Comparison of ENCODE assay signal across 11 cellular contexts in genomic region chr9:134054891-134055811, GRCh38. TPM values are rescaled to one million over a fixed set of nuclear protein-coding genes. Genes with fewer than 3 reads are reported as not detected.
DNase-seq lines count a peak whose midpoint lies in the region; ATAC-seq and TF ChIP-seq lines count a peak whose summit lies in the region.
"Had no signal": no experiment of that assay in that cellular context is flagged by ENCODE, and none has a peak within 500 bp of the region (broad histone marks: within the 10 kb centered on the region; RNA-seq: fewer than 3 reads in every experiment).

No MANE protein-coding gene starts in this region.

- H3K27ac ChIP-seq in right lobe of liver: peak overlapping the region; percentile 51 to 83 (median 82)
- peak overlapping the region; percentile 42 for H3K27ac ChIP-seq in substantia nigra (ENCODE audit: low read depth, low read length, poor library complexity, severe bottlenecking)

- H3K36me3 ChIP-seq in NT2/D1 (ENCODE audit: insufficient read depth, insufficient read length, low read length): peaks cover 92% of the 10 kb centered on the region
- H3K36me3 ChIP-seq in endocrine pancreas (ENCODE audit: control insufficient read depth, insufficient read depth, low read length): no peaks in the 10 kb centered on the region
- H3K36me3 ChIP-seq in right lobe of liver: peaks cover 0 to 20% (median 2%) of the 10 kb centered on the region in 4 donors

- 52% methylated on average over 6 of the region's 28 CpGs for WGBS in right lobe of liver (ENCODE audit: insufficient coverage, low coverage, low lambda C conversion rate, missing lambda C conversion rate)

- TF ChIP-seq POLR2A in right lobe of liver (IDR thresholded peaks at IDR 0.05): no peak

- DNase-seq in NT2/D1 (ENCODE audit: low read depth, low spot score) (no peak), right lobe of liver (peak; percentile 72 to 88 (median 87)), substantia nigra (lab: John Stamatoyannopoulos, UW) (no peak), foreskin melanocyte (no peak)
- DNase-seq: activated T-cell treated with anti-CD3 and anti-CD28 coated beads, Interleukin-2, amount 50 U/mL, for 72 hours; NCI-H1694 treated with DMSO at 0.1 percent for 48 hours; OCI-M1 had no signal

- ATAC-seq in right lobe of liver (peak; percentile 55 to 71 (median 60)), GM18858 (IDR thresholded peaks at IDR 0.05; ENCODE audit: unreplicated experiment) (no peak), GM19455 (IDR thresholded peaks at IDR 0.05; ENCODE audit: unreplicated experiment) (no peak)
- ATAC-seq: activated T-cell treated with anti-CD3 and anti-CD28 coated beads, Interleukin-2, amount 50 U/mL, for 72 hours had no signal

- no peak overlapping the region for H3K4me3 ChIP-seq in NT2/D1 (ENCODE audit: insufficient read length, low read depth)
- no peak overlapping the region for H3K4me3 ChIP-seq in endocrine pancreas (ENCODE audit: control insufficient read depth, insufficient read depth, low read length)
- H3K4me3 ChIP-seq in right lobe of liver: peak overlapping the region in 1 of 3 donors; percentile 32

- H3K9me3 ChIP-seq in NT2/D1 (ENCODE audit: insufficient read depth, low read length) (no peaks in the 10 kb centered on the region), endocrine pancreas (ENCODE audit: control insufficient read depth, low read length) (no peaks in the 10 kb centered on the region), right lobe of liver (no peaks in the 10 kb centered on the region)
- H3K9me3 ChIP-seq: heart left ventricle had no signal

- H3K4me1 ChIP-seq in NT2/D1 (ENCODE audit: insufficient read depth, insufficient read length) (peaks cover 47% of the 10 kb centered on the region), endocrine pancreas (ENCODE audit: control insufficient read depth, insufficient read depth, low read length) (no peaks in the 10 kb centered on the region), right lobe of liver (peaks cover 0 to 50% (median 29%) of the 10 kb centered on the region in 4 donors)

- H3K9ac ChIP-seq in NT2/D1 (ENCODE audit: insufficient read length, low read depth) (peak overlapping the region; percentile 26), endocrine pancreas (ENCODE audit: control insufficient read depth, insufficient read depth, low read length) (peak overlapping the region; percentile 23)

- H3K27me3 ChIP-seq in NT2/D1 (ENCODE audit: insufficient read depth, insufficient read length): no peaks in the 10 kb centered on the region
- no peaks in the 10 kb centered on the region for H3K27me3 ChIP-seq in endocrine pancreas (ENCODE audit: control insufficient read depth, insufficient read depth, low read length)
- no peaks in the 10 kb centered on the region for H3K27me3 ChIP-seq in right lobe of liver
- H3K27me3 ChIP-seq: heart left ventricle had no signal

- no peak for TF ChIP-seq CTCF in right lobe of liver (IDR thresholded peaks at IDR 0.05)

- intact Hi-C loops in right lobe of liver (cut with DNase I): no loop called here

RNA-seq across cellular contexts. Expression of gene BRD3, which starts 12.7 kb away (rescaled TPM):
- total RNA-seq in right lobe of liver: 10 to 100 TPM; 10.7 to 25.4 (median 21.1) TPM

RNA-seq across cellular contexts. Expression of gene BRD3OS, which starts 29.9 kb away (rescaled TPM):
- total RNA-seq in right lobe of liver: 1 to 10 TPM; 3.2 to 8.1 (median 5.9) TPM

Comparison
In these comparisons a context has a peak if more than half of its experiments do, and no peak if none do; other contexts are left out.
1. DNase-seq: peak in right lobe of liver (3 of 3); none in NT2/D1 (single experiment), substantia nigra (0 of 49) and foreskin melanocyte (single experiment).
2. ATAC-seq: peak in right lobe of liver (4 of 4); none in GM18858 (single experiment) and GM19455 (single experiment).